Comparison of ENCODE assay signal across 9 cellular contexts in the genomic region with DNA sequence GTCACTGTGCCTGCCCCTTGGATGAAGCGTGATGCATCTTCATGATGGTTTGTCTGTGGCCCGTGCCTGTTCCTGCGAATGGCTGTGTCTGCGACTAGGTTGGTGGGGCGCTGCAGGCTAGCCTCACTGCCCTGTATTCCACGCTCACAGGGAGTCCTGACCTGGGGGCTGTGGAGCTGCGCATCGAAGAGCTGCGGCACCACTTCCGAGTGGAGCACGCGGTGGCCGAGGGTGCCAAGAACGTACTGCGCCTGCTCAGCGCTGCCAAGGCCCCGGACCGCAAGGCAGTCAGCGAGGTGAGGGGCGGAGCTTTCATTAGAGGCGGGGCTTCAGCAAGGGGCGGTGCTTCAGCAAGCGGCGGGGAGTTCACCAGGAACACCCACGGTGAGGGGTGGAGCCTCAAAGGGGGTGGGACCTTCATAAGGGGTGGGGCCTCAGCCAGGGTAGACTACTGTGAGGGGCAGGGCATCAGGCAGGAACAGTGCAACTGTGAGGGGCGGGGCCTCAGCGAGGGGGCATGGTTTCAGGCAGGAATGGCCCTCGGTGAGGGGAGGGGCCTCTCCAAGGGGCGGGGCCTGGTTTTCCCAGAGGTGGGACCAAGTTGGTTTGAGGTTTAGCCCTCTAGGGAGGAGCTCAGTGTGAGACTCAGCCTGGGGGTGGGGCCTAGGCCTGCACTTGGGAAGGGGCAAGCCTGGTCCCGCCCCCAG. TPM values are rescaled to one million over a fixed set of nuclear protein-coding genes. Genes with fewer than 3 reads are reported as not detected.
DNase-seq lines count a peak whose midpoint lies in the region; ATAC-seq, FAIRE-seq and TF ChIP-seq lines count a peak whose summit lies in the region.
"Had no signal": no experiment of that assay in that cellular context is flagged by ENCODE, and none has a peak within 500 bp of the region (broad histone marks: within the 10 kb centered on the region; RNA-seq: fewer than 3 reads in every experiment).

No MANE protein-coding gene starts in this region.

- no TSS peak for BruUV-seq in K562 (replicated peaks; lab: Mats Ljungman, UMichigan)

- no peak for TF ChIP-seq EP300 in K562 (IDR thresholded peaks at IDR 0.05; ENCODE audit: low read length)

- peak; percentile 99 for FAIRE-seq in K562 (lab: Jason Lieb, UNC)

- H3K27ac Mint-ChIP-seq in T-helper 17 cell = no peak overlapping the region

- TF ChIP-seq RAD21 in K562 (CRISPR knock-in tag; conservative IDR thresholded peaks at IDR 0.05 in 1 of 2, IDR thresholded peaks at IDR 0.05 in 1 of 2) = no peak

- TF ChIP-seq POLR2A in K562 (conservative IDR thresholded peaks at IDR 0.05) = peak; percentile 55; the same call in 1 of the 2 replicates

- ATAC-seq in T-helper 17 cell (peak; percentile 96), K562 (peak; percentile 100), sciatic nerve (peak; percentile 42), HG03565 (IDR thresholded peaks at IDR 0.05; ENCODE audit: unreplicated experiment) (no peak)

- POLR2A ChIA-PET in K562 (lab: Yijun Ruan, JAX) = interaction anchor here (0.6 to 1.5 kb wide), 9 partner anchors 9 to 314 kb away, joined by 3 to 9 read pairs (median 6); partner anchors contain the start of gene ASF1B

- peaks cover 5% of the 10 kb centered on the region for H3K36me3 Mint-ChIP-seq in T-helper 17 cell (ENCODE audit: low read depth)

- CTCF ChIA-PET in K562 (lab: Yijun Ruan, JAX; ENCODE audit: low intra/inter-chr PET ratio) = no interaction called here

- peak; percentile 58 for DNase-seq in AG08395 (ENCODE audit: low spot score)
- peak; percentile 99 for DNase-seq in H7
- DNase-seq in T-helper 17 cell = peak; percentile 38 to 59 (median 44)
- peak; percentile 98 to 100 (median 99) for DNase-seq in K562 (ENCODE audit: extremely low read depth in 1 of 4, low spot score in 3 of 4)
- DNase-seq in sciatic nerve (ENCODE audit: low spot score) = no peak
- no peak for DNase-seq in mucosa of gallbladder (ENCODE audit: low spot score)
- no peak for DNase-seq in NCI-H1694 treated with DMSO at 0.1 percent for 48 hours (lab: John Stamatoyannopoulos, UW)

- H3K4me3 Mint-ChIP-seq in T-helper 17 cell = no peak overlapping the region

- no peak for TF ChIP-seq CTCF in K562 (IDR thresholded peaks at IDR 0.05 in 2 of 3, conservative IDR thresholded peaks at IDR 0.05 in 1 of 3; ENCODE audit: insufficient read depth in 2 of 3, low read depth in 1 of 3, low read length in 3 of 3)

- peak overlapping the region; percentile 16 to 89 for H3K9ac ChIP-seq in K562 (ENCODE audit: insufficient read depth in 1 of 2, low read depth in 2 of 2, low read length in 2 of 2)

- H2AFZ ChIP-seq in K562 (ENCODE audit: low read depth, low read length) = peak overlapping the region; percentile 86

- WGBS in K562 (ENCODE audit: insufficient coverage, low coverage, missing lambda C conversion rate) = 19% methylated on average over 25 of the region's 30 CpGs

- H3K4me1 ChIP-seq in K562 (replicated peaks in 1 of 2; ENCODE audit: control insufficient read depth in 2 of 2, insufficient read depth in 2 of 2, low read length in 2 of 2) = peaks cover 6 to 23% of the 10 kb centered on the region in 2 experiments; a peak in 4 of 5 replicates

- H3K27me3 ChIP-seq in H7 (ENCODE audit: control insufficient read depth, insufficient read depth, low read length) (no peaks in the 10 kb centered on the region), K562 (ENCODE audit: control insufficient read depth in 2 of 2, insufficient read depth in 2 of 2, low read length in 2 of 2) (no peaks in the 10 kb centered on the region)

- no peaks in the 10 kb centered on the region for H3K27me3 Mint-ChIP-seq in T-helper 17 cell

- H3K36me3 ChIP-seq in H7 (replicated peaks; ENCODE audit: control insufficient read depth, insufficient read depth, low read length) (peaks cover 18% of the 10 kb centered on the region), K562 (ENCODE audit: control insufficient read depth, insufficient read depth, low read length) (peaks cover 70% of the 10 kb centered on the region)

- H3K27ac ChIP-seq in K562 (ENCODE audit: extremely low read depth, low read depth, low read length) = peak overlapping the region; percentile 68

- peaks cover 5% of the 10 kb centered on the region for H3K9me1 ChIP-seq in K562 (ENCODE audit: control insufficient read depth, insufficient read depth, low read length)

- no peaks in the 10 kb centered on the region for H4K20me1 ChIP-seq in K562 (replicated peaks; ENCODE audit: control insufficient read depth, insufficient read depth, low read length)

- intact Hi-C loops in K562 (cut with micrococcal nuclease) = no loop called here
- intact Hi-C loops in sciatic nerve (cut with DNase I) = no loop called here

- no peaks in the 10 kb centered on the region for H3K9me3 ChIP-seq in T-helper 17 cell (ENCODE audit: control insufficient read depth, low read length, poor library complexity, severe bottlenecking)
- no peaks in the 10 kb centered on the region for H3K9me3 ChIP-seq in K562 (replicated peaks; ENCODE audit: control insufficient read depth, insufficient read depth, low read depth, low read length)

- H3K79me2 ChIP-seq in K562 (ENCODE audit: control insufficient read depth, insufficient read depth, low read length) = peaks cover 7% of the 10 kb centered on the region; the same call in 1 of the 3 replicates

- no peak overlapping the region for H3K4me3 ChIP-seq in H7 (ENCODE audit: insufficient read depth, low read depth, low read length)
- H3K4me3 ChIP-seq in K562 = no peak overlapping the region

- in situ Hi-C loops in K562 (cut with MboI) = no loop called here

- H3K4me1 Mint-ChIP-seq in T-helper 17 cell = peaks cover 7% of the 10 kb centered on the region

- H3K4me2 ChIP-seq in K562 (ENCODE audit: insufficient read depth, low read length) = peak overlapping the region; percentile 35; the same call in 1 of the 2 replicates

RNA-seq across cellular contexts. Expression of gene PKN1, which starts 17.2 kb away (rescaled TPM):
- 108 and 127 TPM in 2 replicates for total RNA-seq in H7 (2014; rRNA removed; shearing (Covaris generic))
- total RNA-seq in T-helper 17 cell (100 to 1,000 TPM; 163 to 202 TPM), K562 (2014; rRNA removed) (108 and 133 TPM in 2 replicates), K562 (2014; rRNA removed; fragmentation: Illumina TruSeq; extraction: Trizol) (25.8 and 37.3 TPM in 2 replicates), K562 (2015; rRNA removed; fragmentation: Illumina TruSeq; extraction: Trizol) (75.0 and 80.6 TPM in 2 replicates), K562 (2021) (222 and 228 TPM in 2 replicates), sciatic nerve (116 TPM), mucosa of gallbladder (136 TPM)
- 22.5 and 89.0 TPM in 2 replicates for total RNA-seq in K562 (2011; cell fraction: chromatin; rRNA removed; ENCODE audit: low replicate concordance)
- total RNA-seq in K562 (2011; cell fraction: nucleolus; rRNA removed) = 76.9 and 79.6 TPM in 2 replicates
- total RNA-seq in K562 (2011; cell fraction: nucleoplasm; rRNA removed) = 33.7 and 45.6 TPM in 2 replicates
- polyA plus RNA-seq in K562 (2011; rRNA removed) (52.1 and 63.7 TPM in 2 replicates), K562 (2014; fragmentation: Illumina TruSeq; extraction: Trizol) (77.5 and 97.5 TPM in 2 replicates), K562 (2014; fragmentation: Nextera tagmentation; extraction: Ambion mirVana) (under 1 TPM; 0.30 to 0.57 TPM), K562 (2014; rRNA removed) (97.3 and 108 TPM in 2 replicates)
- 66.1 and 116 TPM in 2 replicates for polyA plus RNA-seq in K562 (2011; cell fraction: cytosol; rRNA removed)
- 105 and 144 TPM in 2 replicates for polyA plus RNA-seq in K562 (2011; cell fraction: nucleus; rRNA removed)
- polyA plus RNA-seq in K562 (2012) = 160 and 186 TPM in 2 replicates
- polyA minus RNA-seq in K562 (2011; rRNA and poly(A)+ RNA removed) = 37.3 and 59.9 TPM in 2 replicates
- 93.0 and 105 TPM in 2 replicates for polyA minus RNA-seq in K562 (2011; cell fraction: cytosol; rRNA and poly(A)+ RNA removed)
- 25.6 and 39.1 TPM in 2 replicates for polyA minus RNA-seq in K562 (2011; cell fraction: nucleus; rRNA and poly(A)+ RNA removed)

RNA-seq across cellular contexts. Expression of gene PTGER1, which starts 24.8 kb away (rescaled TPM):
- 0.22 and 0.35 TPM in 2 replicates for total RNA-seq in H7 (2014; rRNA removed; shearing (Covaris generic))
- total RNA-seq in T-helper 17 cell (not detected), K562 (2014; rRNA removed) (0.27 and 0.29 TPM in 2 replicates), K562 (2014; rRNA removed; fragmentation: Illumina TruSeq; extraction: Trizol) (not detected in 2 replicates), K562 (2015; rRNA removed; fragmentation: Illumina TruSeq; extraction: Trizol) (not detected in 2 replicates), K562 (2021) (0.29 and 0.35 TPM in 2 replicates), sciatic nerve (2.4 TPM), mucosa of gallbladder (1.9 TPM)
- not detected in 2 replicates for total RNA-seq in K562 (2011; cell fraction: chromatin; rRNA removed; ENCODE audit: low replicate concordance)
- 1.1 and 1.3 TPM in 2 replicates for total RNA-seq in K562 (2011; cell fraction: nucleolus; rRNA removed)
- 0.51 TPM in 1 of 2 replicates, not detected in the other for total RNA-seq in K562 (2011; cell fraction: nucleoplasm; rRNA removed)
- polyA plus RNA-seq in K562 (2011; rRNA removed) (0.06 TPM in 1 of 2 replicates, not detected in the other), K562 (2014; fragmentation: Illumina TruSeq; extraction: Trizol) (not detected in 2 replicates), K562 (2014; fragmentation: Nextera tagmentation; extraction: Ambion mirVana) (not detected), K562 (2014; rRNA removed) (0.34 and 0.36 TPM in 2 replicates)
- polyA plus RNA-seq in K562 (2011; cell fraction: cytosol; rRNA removed) = 0.10 and 0.88 TPM in 2 replicates
- 0.13 and 0.34 TPM in 2 replicates for polyA plus RNA-seq in K562 (2011; cell fraction: nucleus; rRNA removed)
- polyA plus RNA-seq in K562 (2012) = 0.16 and 0.65 TPM in 2 replicates
- not detected in 2 replicates for polyA minus RNA-seq in K562 (2011; rRNA and poly(A)+ RNA removed)
- not detected in 2 replicates for polyA minus RNA-seq in K562 (2011; cell fraction: cytosol; rRNA and poly(A)+ RNA removed)
- polyA minus RNA-seq in K562 (2011; cell fraction: nucleus; rRNA and poly(A)+ RNA removed) = 0.40 TPM in 1 of 2 replicates, not detected in the other
- total RNA-seq: skeletal muscle tissue had no signal

RNA-seq across cellular contexts. Expression of gene DDX39A, which starts 31.2 kb away (rescaled TPM):
- total RNA-seq in H7 (2014; rRNA removed; shearing (Covaris generic)) = 94.6 and 131 TPM in 2 replicates
- 100 to 1,000 TPM; 276 to 284 TPM for total RNA-seq in T-helper 17 cell
- total RNA-seq in K562 (2011; cell fraction: chromatin; rRNA removed; ENCODE audit: low replicate concordance) = 212 and 603 TPM in 2 replicates
- total RNA-seq in K562 (2011; cell fraction: nucleolus; rRNA removed) = 468 and 513 TPM in 2 replicates
- total RNA-seq in K562 (2011; cell fraction: nucleoplasm; rRNA removed) = 227 and 308 TPM in 2 replicates
- 239 and 284 TPM in 2 replicates for total RNA-seq in K562 (2014; rRNA removed)
- 75.4 and 90.3 TPM in 2 replicates for total RNA-seq in K562 (2014; rRNA removed; fragmentation: Illumina TruSeq; extraction: Trizol)
- total RNA-seq in K562 (2015; rRNA removed; fragmentation: Illumina TruSeq; extraction: Trizol) = 163 and 166 TPM in 2 replicates
- total RNA-seq in K562 (2021) = 244 and 249 TPM in 2 replicates
- polyA plus RNA-seq in K562 (2011; rRNA removed) = 120 and 136 TPM in 2 replicates
- polyA plus RNA-seq in K562 (2011; cell fraction: cytosol; rRNA removed) = 104 and 196 TPM in 2 replicates
- polyA plus RNA-seq in K562 (2011; cell fraction: nucleus; rRNA removed) = 938 and 1,011 TPM in 2 replicates
- 261 and 285 TPM in 2 replicates for polyA plus RNA-seq in K562 (2012)
- 140 and 177 TPM in 2 replicates for polyA plus RNA-seq in K562 (2014; fragmentation: Illumina TruSeq; extraction: Trizol)
- 100 to 1,000 TPM; 188 to 230 TPM for polyA plus RNA-seq in K562 (2014; fragmentation: Nextera tagmentation; extraction: Ambion mirVana)
- 239 and 250 TPM in 2 replicates for polyA plus RNA-seq in K562 (2014; rRNA removed)
- polyA minus RNA-seq in K562 (2011; rRNA and poly(A)+ RNA removed) = 62.7 and 99.1 TPM in 2 replicates
- 83.0 and 99.1 TPM in 2 replicates for polyA minus RNA-seq in K562 (2011; cell fraction: cytosol; rRNA and poly(A)+ RNA removed)
- 152 and 185 TPM in 2 replicates for polyA minus RNA-seq in K562 (2011; cell fraction: nucleus; rRNA and poly(A)+ RNA removed)
- total RNA-seq in sciatic nerve = 44.2 TPM
- 46.4 TPM for total RNA-seq in mucosa of gallbladder

RNA-seq across cellular contexts. Expression of gene GIPC1, which starts 45.6 kb away (rescaled TPM):
- 97.8 and 116 TPM in 2 replicates for total RNA-seq in H7 (2014; rRNA removed; shearing (Covaris generic))
- total RNA-seq in T-helper 17 cell = 10 to 100 TPM; 34.8 to 38.6 TPM
- 18.6 and 50.3 TPM in 2 replicates for total RNA-seq in K562 (2011; cell fraction: chromatin; rRNA removed; ENCODE audit: low replicate concordance)
- total RNA-seq in K562 (2011; cell fraction: nucleolus; rRNA removed) = 32.9 and 38.4 TPM in 2 replicates
- total RNA-seq in K562 (2011; cell fraction: nucleoplasm; rRNA removed) = 26.4 and 30.8 TPM in 2 replicates
- 54.7 and 71.2 TPM in 2 replicates for total RNA-seq in K562 (2014; rRNA removed)
- 7.8 and 12.0 TPM in 2 replicates for total RNA-seq in K562 (2014; rRNA removed; fragmentation: Illumina TruSeq; extraction: Trizol)
- 39.7 and 46.3 TPM in 2 replicates for total RNA-seq in K562 (2015; rRNA removed; fragmentation: Illumina TruSeq; extraction: Trizol)
- 49.7 and 51.7 TPM in 2 replicates for total RNA-seq in K562 (2021)
- 24.8 and 26.6 TPM in 2 replicates for polyA plus RNA-seq in K562 (2011; rRNA removed)
- polyA plus RNA-seq in K562 (2011; cell fraction: cytosol; rRNA removed) = 25.0 and 75.6 TPM in 2 replicates
- polyA plus RNA-seq in K562 (2011; cell fraction: nucleus; rRNA removed) = 15.3 and 27.8 TPM in 2 replicates
- polyA plus RNA-seq in K562 (2012) = 37.9 and 39.8 TPM in 2 replicates
- polyA plus RNA-seq in K562 (2014; fragmentation: Illumina TruSeq; extraction: Trizol) = 13.6 and 35.1 TPM in 2 replicates
- polyA plus RNA-seq in K562 (2014; fragmentation: Nextera tagmentation; extraction: Ambion mirVana) = 1 to 10 TPM in 1 of 2 experiments, under 1 TPM in 1; 0.49 to 1.1 TPM
- polyA plus RNA-seq in K562 (2014; rRNA removed) = 50.8 and 52.2 TPM in 2 replicates
- 6.3 and 11.7 TPM in 2 replicates for polyA minus RNA-seq in K562 (2011; rRNA and poly(A)+ RNA removed)
- polyA minus RNA-seq in K562 (2011; cell fraction: cytosol; rRNA and poly(A)+ RNA removed) = 32.3 and 41.7 TPM in 2 replicates
- polyA minus RNA-seq in K562 (2011; cell fraction: nucleus; rRNA and poly(A)+ RNA removed) = 8.9 and 9.0 TPM in 2 replicates
- 50.2 TPM for total RNA-seq in sciatic nerve
- 127 TPM for total RNA-seq in mucosa of gallbladder

Comparison
In these comparisons a context has a peak if more than half of its experiments do, and no peak if none do; other contexts are left out.
1. DNase-seq: peak in AG08395 (single experiment), H7 (single experiment), T-helper 17 cell (3 of 3) and K562 (4 of 4); none in sciatic nerve (single experiment), mucosa of gallbladder (single experiment) and NCI-H1694 treated with DMSO at 0.1 percent for 48 hours (single experiment).